12 cellular contexts compared by ENCODE assay signal in the genomic region with DNA sequence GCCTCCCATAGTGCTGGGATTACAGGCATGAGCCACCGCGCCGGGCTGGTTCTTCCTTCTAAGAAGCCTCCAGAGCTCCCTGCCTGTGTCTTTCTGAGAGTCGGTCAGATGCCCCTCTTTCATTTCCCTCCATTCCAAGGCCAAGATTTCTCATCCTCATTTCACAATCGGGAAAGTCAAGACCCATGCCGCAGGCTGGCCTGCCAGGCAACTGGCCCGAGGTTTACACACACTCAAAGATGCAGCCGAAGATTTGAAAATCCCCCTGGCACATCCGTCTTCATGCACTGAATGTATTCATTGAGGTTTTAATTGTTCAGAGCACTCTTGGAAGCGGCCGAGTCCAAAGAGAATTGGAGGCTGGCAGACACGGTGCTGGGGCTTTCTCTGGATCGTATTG.
"Had no signal": no experiment of that assay in that cellular context is flagged by ENCODE, and none has a peak within 500 bp of the region (broad histone marks: within the 10 kb centered on the region; RNA-seq: fewer than 3 reads in every experiment).

No MANE protein-coding gene starts in this region.

- H3K36me3 ChIP-seq: left lung, spleen, transverse colon had no signal

- H3K9me3 ChIP-seq: body of pancreas, left lung, spleen, transverse colon had no signal

- ATAC-seq: activated CD8-positive, alpha-beta memory T cell treated with anti-CD3 and anti-CD28 coated beads, Interleukin-2, amount 10 ng/mL, durations not matched to agents 7 days and 5 days; body of pancreas; stimulated activated memory B cell treated with anti-CD40 and anti-IgM and Interleukin-4, amounts not matched to agents 10 μg/mL and 1 μg/mL and 100 μg/mL, for 72 hours; T-helper 17 cell had no signal

- DNase-seq: activated CD8-positive, alpha-beta memory T cell treated with anti-CD3 and anti-CD28 coated beads, Interleukin-2, amount 10 ng/mL, durations not matched to agents 7 days and 5 days; activated effector memory CD4-positive, alpha-beta T cell treated with Interleukin-2 at 50 U/mL for 16 hours; activated T-cell treated with anti-CD3 and anti-CD28 coated beads, Interleukin-2, amount 50 U/mL, for 24 hours; body of pancreas; dermis blood vessel endothelial cell; islet precursor cell; left lung; spleen; stimulated activated CD4-positive, alpha-beta T cell treated with anti-CD3 and anti-CD28 coated beads, Interleukin-1b, Interleukin-23, amount 100 ng/mL, for 48 hours; T-helper 17 cell; transverse colon had no signal

- H3K4me3 ChIP-seq: body of pancreas, left lung, spleen, transverse colon had no signal

- H3K27me3 ChIP-seq: body of pancreas, left lung, spleen, transverse colon had no signal
